15 cellular contexts compared by ENCODE assay signal in the genomic region with DNA sequence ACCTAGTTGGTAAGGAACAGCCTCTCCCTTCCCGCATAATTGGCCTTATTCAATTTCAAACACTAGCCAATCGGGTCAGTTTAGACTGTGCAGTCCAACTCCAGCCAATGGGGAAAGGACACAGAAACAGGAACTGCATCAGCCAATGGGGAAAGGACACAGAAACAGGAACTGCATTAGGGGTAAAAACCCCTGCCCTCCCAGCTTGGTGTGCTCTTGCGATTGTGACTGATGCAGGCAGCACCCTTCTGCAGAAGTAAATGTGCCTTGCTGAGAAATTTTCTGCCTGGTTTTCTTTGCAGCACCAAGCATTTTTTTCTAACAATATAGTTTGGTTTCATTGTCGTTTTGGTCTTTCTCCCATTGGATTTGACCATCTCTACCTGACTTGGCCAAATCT. TPM values are rescaled to one million over a fixed set of nuclear protein-coding genes. Genes with fewer than 3 reads are reported as not detected.
"Had no signal": no experiment of that assay in that cellular context is flagged by ENCODE, and none has a peak within 500 bp of the region (broad histone marks: within the 10 kb centered on the region; RNA-seq: fewer than 3 reads in every experiment).

No MANE protein-coding gene starts in this region.

- H3K27ac ChIP-seq: parathyroid adenoma, stomach, uterus had no signal

- H3K79me2 ChIP-seq: parathyroid adenoma had no signal

- H3K4me3 ChIP-seq: stomach, uterus had no signal

- ATAC-seq: activated T-helper 17 cell treated with anti-CD3 and anti-CD28 coated beads, Interleukin-2, amount 50 U/mL, for 72 hours had no signal

- H3K36me3 ChIP-seq: stomach, uterus had no signal

- H3K9ac ChIP-seq: parathyroid adenoma had no signal

- H3K4me1 ChIP-seq: parathyroid adenoma, stomach, uterus had no signal

- DNase-seq: activated CD4-positive, alpha-beta T cell treated with anti-CD3 and anti-CD28 coated beads, Interleukin-2, amount 10 ng/mL, durations not matched to agents 7 days and 5 days; activated CD4-positive, CD25-positive, alpha-beta regulatory T cell; activated CD8-positive, alpha-beta memory T cell treated with anti-CD3 and anti-CD28 coated beads for 24 hours; activated naive CD4-positive, alpha-beta T cell treated with anti-CD3 and anti-CD28 coated beads for 36 hours; central memory CD4-positive, alpha-beta T cell; erythroblast; hippocampal formation; kidney glomerular epithelial cell; stomach; uterus had no signal

- H3K27me3 ChIP-seq: uterus had no signal

- H2AFZ ChIP-seq: parathyroid adenoma had no signal

RNA-seq across cellular contexts. Expression of gene GLT6D1, which starts 8.6 kb away (rescaled TPM):
- total RNA-seq: activated CD4-positive, alpha-beta T cell treated with anti-CD3 and anti-CD28 coated beads, Interleukin-2, amount 10 ng/mL, durations not matched to agents 7 days and 5 days; activated naive CD4-positive, alpha-beta T cell treated with anti-CD3 and anti-CD28 coated beads for 36 hours; activated T-helper 17 cell treated with anti-CD3 and anti-CD28 coated beads, Interleukin-2, amount 50 U/mL, for 72 hours; liver; mesenteric fat pad; renal cortical epithelial cell; stomach; uterus had no signal

RNA-seq across cellular contexts. Expression of gene LCN9, which starts 15.2 kb away (rescaled TPM):
- total RNA-seq: activated CD4-positive, alpha-beta T cell treated with anti-CD3 and anti-CD28 coated beads, Interleukin-2, amount 10 ng/mL, durations not matched to agents 7 days and 5 days; activated naive CD4-positive, alpha-beta T cell treated with anti-CD3 and anti-CD28 coated beads for 36 hours; activated T-helper 17 cell treated with anti-CD3 and anti-CD28 coated beads, Interleukin-2, amount 50 U/mL, for 72 hours; liver; mesenteric fat pad; renal cortical epithelial cell; stomach; uterus had no signal

RNA-seq across cellular contexts. Expression of gene SOHLH1, which starts 51.4 kb away (rescaled TPM):
- total RNA-seq: activated CD4-positive, alpha-beta T cell treated with anti-CD3 and anti-CD28 coated beads, Interleukin-2, amount 10 ng/mL, durations not matched to agents 7 days and 5 days; activated naive CD4-positive, alpha-beta T cell treated with anti-CD3 and anti-CD28 coated beads for 36 hours; activated T-helper 17 cell treated with anti-CD3 and anti-CD28 coated beads, Interleukin-2, amount 50 U/mL, for 72 hours; liver; mesenteric fat pad; renal cortical epithelial cell; stomach; uterus had no signal

RNA-seq across cellular contexts. Expression of gene KCNT1, which starts 54.1 kb away (rescaled TPM):
- total RNA-seq: activated naive CD4-positive, alpha-beta T cell treated with anti-CD3 and anti-CD28 coated beads for 36 hours; activated T-helper 17 cell treated with anti-CD3 and anti-CD28 coated beads, Interleukin-2, amount 50 U/mL, for 72 hours; renal cortical epithelial cell had no signal
